Comparison of ENCODE assay signal across 1 cellular context in genomic region chr12:50924439-50925341, GRCh38.
TF ChIP-seq lines count a peak whose summit lies in the region.

No MANE protein-coding gene starts in this region.

TF ChIP-seq in HepG2, 621 proteins besides CTCF, POLR2A, EP300 and RAD21 (continued from another document and continues in another):
- TF ChIP-seq ZNF800 (CRISPR knock-in tag; IDR thresholded peaks at IDR 0.05) (0 out of 2 replicates have a peak, but pooled peaks have one; percentile 14), ZNF446 (CRISPR knock-in tag; IDR thresholded peaks at IDR 0.05) (no peak), ZFAT (CRISPR knock-in tag; conservative IDR thresholded peaks at IDR 0.05) (peak; percentile 87), ARNTL (CRISPR knock-in tag; IDR thresholded peaks at IDR 0.05) (no peak), CHCHD3 (CRISPR knock-in tag; IDR thresholded peaks at IDR 0.05) (no peak), IRF9 (CRISPR knock-in tag; IDR thresholded peaks at IDR 0.05; ENCODE audit: borderline replicate concordance) (no peak), RELA (CRISPR knock-in tag; IDR thresholded peaks at IDR 0.05) (no peak), FOSL2 (CRISPR knock-in tag; IDR thresholded peaks at IDR 0.05) (no peak), HIC2 (CRISPR knock-in tag; IDR thresholded peaks at IDR 0.05; ENCODE audit: low read depth) (no peak), FOXP4 (CRISPR knock-in tag; IDR thresholded peaks at IDR 0.05) (0 out of 2 replicates have a peak, but pooled peaks have one; percentile 15), EEA1 (CRISPR knock-in tag; IDR thresholded peaks at IDR 0.05; ENCODE audit: borderline replicate concordance) (no peak), ZNF260 (CRISPR knock-in tag; IDR thresholded peaks at IDR 0.05; ENCODE audit: borderline replicate concordance, low read depth) (no peak), ZNF746 (CRISPR knock-in tag; IDR thresholded peaks at IDR 0.05) (no peak), SIN3A (IDR thresholded peaks at IDR 0.05; ENCODE audit: borderline replicate concordance, low read depth, low read length) (peak; percentile 40; the same call in 1 of the 2 replicates), ZNF580 (CRISPR knock-in tag; IDR thresholded peaks at IDR 0.05; ENCODE audit: borderline replicate concordance, low read depth) (no peak; the same call in 1 of the 2 replicates), SRSF4 (IDR thresholded peaks at IDR 0.05; ENCODE audit: low read depth, low read length, poor library complexity, severe bottlenecking) (no peak), TEAD2 (CRISPR knock-in tag; IDR thresholded peaks at IDR 0.05) (no peak), ZFYVE20 (CRISPR knock-in tag; IDR thresholded peaks at IDR 0.05; ENCODE audit: borderline replicate concordance, low read depth) (no peak), ZNF337 (CRISPR knock-in tag; IDR thresholded peaks at IDR 0.05; ENCODE audit: borderline replicate concordance, low read depth) (no peak), ZNF777 (CRISPR knock-in tag; IDR thresholded peaks at IDR 0.05) (no peak; the same call in 1 of the 2 replicates), ZSCAN31 (CRISPR knock-in tag; IDR thresholded peaks at IDR 0.05; ENCODE audit: low read depth) (peak; percentile 45; the same call in 1 of the 2 replicates), ZNF878 (CRISPR knock-in tag; IDR thresholded peaks at IDR 0.05) (0 out of 2 replicates have a peak, but pooled peaks have one; percentile 21), SMAD9 (CRISPR knock-in tag; IDR thresholded peaks at IDR 0.05) (no peak), ZNF205 (CRISPR knock-in tag; IDR thresholded peaks at IDR 0.05) (peak; percentile 39; the same call in 1 of the 2 replicates), ZNF256 (CRISPR knock-in tag; conservative IDR thresholded peaks at IDR 0.05) (no peak), ZNF562 (CRISPR knock-in tag; IDR thresholded peaks at IDR 0.05; ENCODE audit: borderline replicate concordance) (no peak), ZNF619 (CRISPR knock-in tag; IDR thresholded peaks at IDR 0.05) (no peak), IRF2 (CRISPR knock-in tag; IDR thresholded peaks at IDR 0.05) (0 out of 2 replicates have a peak, but pooled peaks have one; percentile 27), ZNF138 (CRISPR knock-in tag; IDR thresholded peaks at IDR 0.05; ENCODE audit: low read depth) (0 out of 2 replicates have a peak, but pooled peaks have one; percentile 50), NFYC (CRISPR knock-in tag; IDR thresholded peaks at IDR 0.05) (peak; percentile 49), JARID2 (CRISPR knock-in tag; IDR thresholded peaks at IDR 0.05; ENCODE audit: insufficient replicate concordance) (no peak), LCORL (IDR thresholded peaks at IDR 0.05) (0 out of 2 replicates have a peak, but pooled peaks have one; percentile 29), LCORL (CRISPR knock-in tag; IDR thresholded peaks at IDR 0.05) (no peak), ZNF644 (CRISPR knock-in tag; IDR thresholded peaks at IDR 0.05; ENCODE audit: low read depth) (no peak), ZNF749 (CRISPR knock-in tag; IDR thresholded peaks at IDR 0.05; ENCODE audit: borderline replicate concordance) (no peak), ZNF776 (CRISPR knock-in tag; IDR thresholded peaks at IDR 0.05) (no peak), KLF6 (CRISPR knock-in tag; IDR thresholded peaks at IDR 0.05) (no peak), ZNF839 (CRISPR knock-in tag; IDR thresholded peaks at IDR 0.05; ENCODE audit: borderline replicate concordance) (no peak), ZMYM2 (CRISPR knock-in tag; IDR thresholded peaks at IDR 0.05) (no peak), NR2F6 (IDR thresholded peaks at IDR 0.05) (no peak), NR2F6 (CRISPR knock-in tag; IDR thresholded peaks at IDR 0.05) (peak; percentile 9; the same call in 1 of the 2 replicates), CC2D1A (CRISPR knock-in tag; IDR thresholded peaks at IDR 0.05) (no peak), CEBPG (CRISPR knock-in tag; IDR thresholded peaks at IDR 0.05) (no peak), ZBTB43 (CRISPR knock-in tag; conservative IDR thresholded peaks at IDR 0.05) (0 out of 2 replicates have a peak, but pooled peaks have one; percentile 6), KAT2B (IDR thresholded peaks at IDR 0.05; ENCODE audit: borderline replicate concordance, low read depth, low read length) (no peak), ZSCAN25 (CRISPR knock-in tag; IDR thresholded peaks at IDR 0.05) (peak; percentile 54; the same call in 1 of the 2 replicates), POGK (CRISPR knock-in tag; conservative IDR thresholded peaks at IDR 0.05) (no peak)
- TF ChIP-seq, protein P1, sequence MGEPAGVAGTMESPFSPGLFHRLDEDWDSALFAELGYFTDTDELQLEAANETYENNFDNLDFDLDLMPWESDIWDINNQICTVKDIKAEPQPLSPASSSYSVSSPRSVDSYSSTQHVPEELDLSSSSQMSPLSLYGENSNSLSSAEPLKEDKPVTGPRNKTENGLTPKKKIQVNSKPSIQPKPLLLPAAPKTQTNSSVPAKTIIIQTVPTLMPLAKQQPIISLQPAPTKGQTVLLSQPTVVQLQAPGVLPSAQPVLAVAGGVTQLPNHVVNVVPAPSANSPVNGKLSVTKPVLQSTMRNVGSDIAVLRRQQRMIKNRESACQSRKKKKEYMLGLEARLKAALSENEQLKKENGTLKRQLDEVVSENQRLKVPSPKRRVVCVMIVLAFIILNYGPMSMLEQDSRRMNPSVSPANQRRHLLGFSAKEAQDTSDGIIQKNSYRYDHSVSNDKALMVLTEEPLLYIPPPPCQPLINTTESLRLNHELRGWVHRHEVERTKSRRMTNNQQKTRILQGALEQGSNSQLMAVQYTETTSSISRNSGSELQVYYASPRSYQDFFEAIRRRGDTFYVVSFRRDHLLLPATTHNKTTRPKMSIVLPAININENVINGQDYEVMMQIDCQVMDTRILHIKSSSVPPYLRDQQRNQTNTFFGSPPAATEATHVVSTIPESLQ (CRISPR knock-in tag; conservative IDR thresholded peaks at IDR 0.05): no peak
- TF ChIP-seq, protein P2, sequence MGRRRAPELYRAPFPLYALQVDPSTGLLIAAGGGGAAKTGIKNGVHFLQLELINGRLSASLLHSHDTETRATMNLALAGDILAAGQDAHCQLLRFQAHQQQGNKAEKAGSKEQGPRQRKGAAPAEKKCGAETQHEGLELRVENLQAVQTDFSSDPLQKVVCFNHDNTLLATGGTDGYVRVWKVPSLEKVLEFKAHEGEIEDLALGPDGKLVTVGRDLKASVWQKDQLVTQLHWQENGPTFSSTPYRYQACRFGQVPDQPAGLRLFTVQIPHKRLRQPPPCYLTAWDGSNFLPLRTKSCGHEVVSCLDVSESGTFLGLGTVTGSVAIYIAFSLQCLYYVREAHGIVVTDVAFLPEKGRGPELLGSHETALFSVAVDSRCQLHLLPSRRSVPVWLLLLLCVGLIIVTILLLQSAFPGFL (CRISPR knock-in tag; IDR thresholded peaks at IDR 0.05): no peak
- TF ChIP-seq, protein P3, sequence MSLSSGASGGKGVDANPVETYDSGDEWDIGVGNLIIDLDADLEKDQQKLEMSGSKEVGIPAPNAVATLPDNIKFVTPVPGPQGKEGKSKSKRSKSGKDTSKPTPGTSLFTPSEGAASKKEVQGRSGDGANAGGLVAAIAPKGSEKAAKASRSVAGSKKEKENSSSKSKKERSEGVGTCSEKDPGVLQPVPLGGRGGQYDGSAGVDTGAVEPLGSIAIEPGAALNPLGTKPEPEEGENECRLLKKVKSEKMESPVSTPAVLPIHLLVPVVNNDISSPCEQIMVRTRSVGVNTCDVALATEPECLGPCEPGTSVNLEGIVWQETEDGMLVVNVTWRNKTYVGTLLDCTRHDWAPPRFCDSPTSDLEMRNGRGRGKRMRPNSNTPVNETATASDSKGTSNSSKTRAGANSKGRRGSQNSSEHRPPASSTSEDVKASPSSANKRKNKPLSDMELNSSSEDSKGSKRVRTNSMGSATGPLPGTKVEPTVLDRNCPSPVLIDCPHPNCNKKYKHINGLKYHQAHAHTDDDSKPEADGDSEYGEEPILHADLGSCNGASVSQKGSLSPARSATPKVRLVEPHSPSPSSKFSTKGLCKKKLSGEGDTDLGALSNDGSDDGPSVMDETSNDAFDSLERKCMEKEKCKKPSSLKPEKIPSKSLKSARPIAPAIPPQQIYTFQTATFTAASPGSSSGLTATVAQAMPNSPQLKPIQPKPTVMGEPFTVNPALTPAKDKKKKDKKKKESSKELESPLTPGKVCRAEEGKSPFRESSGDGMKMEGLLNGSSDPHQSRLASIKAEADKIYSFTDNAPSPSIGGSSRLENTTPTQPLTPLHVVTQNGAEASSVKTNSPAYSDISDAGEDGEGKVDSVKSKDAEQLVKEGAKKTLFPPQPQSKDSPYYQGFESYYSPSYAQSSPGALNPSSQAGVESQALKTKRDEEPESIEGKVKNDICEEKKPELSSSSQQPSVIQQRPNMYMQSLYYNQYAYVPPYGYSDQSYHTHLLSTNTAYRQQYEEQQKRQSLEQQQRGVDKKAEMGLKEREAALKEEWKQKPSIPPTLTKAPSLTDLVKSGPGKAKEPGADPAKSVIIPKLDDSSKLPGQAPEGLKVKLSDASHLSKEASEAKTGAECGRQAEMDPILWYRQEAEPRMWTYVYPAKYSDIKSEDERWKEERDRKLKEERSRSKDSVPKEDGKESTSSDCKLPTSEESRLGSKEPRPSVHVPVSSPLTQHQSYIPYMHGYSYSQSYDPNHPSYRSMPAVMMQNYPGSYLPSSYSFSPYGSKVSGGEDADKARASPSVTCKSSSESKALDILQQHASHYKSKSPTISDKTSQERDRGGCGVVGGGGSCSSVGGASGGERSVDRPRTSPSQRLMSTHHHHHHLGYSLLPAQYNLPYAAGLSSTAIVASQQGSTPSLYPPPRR (CRISPR knock-in tag; IDR thresholded peaks at IDR 0.05; ENCODE audit: borderline replicate concordance): no peak
